ENCODE assay signal across 8 cellular contexts in genomic region chr1:206635983-206636354, GRCh38. TPM values are rescaled to one million over a fixed set of nuclear protein-coding genes. Genes with fewer than 3 reads are reported as not detected.
DNase-seq lines count a peak whose midpoint lies in the region; FAIRE-seq and TF ChIP-seq lines count a peak whose summit lies in the region.

No MANE protein-coding gene starts in this region.

- peak in 1 of 56 donors; percentile 5 for TF ChIP-seq CTCF in dorsolateral prefrontal cortex (IDR thresholded peaks at IDR 0.05 in 54 of 56, conservative IDR thresholded peaks at IDR 0.05 in 2 of 56; ENCODE audit: low read depth in 1 of 56, partially characterized antibody in 56 of 56)
- TF ChIP-seq CTCF in nephron (IDR thresholded peaks at IDR 0.05; ENCODE audit: unreplicated experiment in 3 of 3), result no peak

- no peaks in the 10 kb centered on the region for H3K27me3 ChIP-seq in dorsolateral prefrontal cortex

- H3K36me3 Mint-ChIP-seq in activated CD4-positive, alpha-beta T cell treated with anti-CD3 and anti-CD28 coated beads, Interleukin-2, amount 10 ng/mL, durations not matched to agents 24 days and 14 days (ENCODE audit: low read depth), result peaks cover 14% of the 10 kb centered on the region
- H3K36me3 Mint-ChIP-seq in nephron (ENCODE audit: low read depth), result peaks cover 8% of the 10 kb centered on the region

- H3K4me3 ChIP-seq in dorsolateral prefrontal cortex, result peak overlapping the region; percentile 57 to 100 (median 90)

- peaks cover 25% of the 10 kb centered on the region for H3K4me1 Mint-ChIP-seq in activated CD4-positive, alpha-beta T cell treated with anti-CD3 and anti-CD28 coated beads, Interleukin-2, amount 10 ng/mL, durations not matched to agents 24 days and 14 days
- peaks cover 51% of the 10 kb centered on the region for H3K4me1 Mint-ChIP-seq in nephron

- no peak overlapping the region for H3K27ac Mint-ChIP-seq in activated CD4-positive, alpha-beta T cell treated with anti-CD3 and anti-CD28 coated beads, Interleukin-2, amount 10 ng/mL, durations not matched to agents 24 days and 14 days
- H3K27ac Mint-ChIP-seq in nephron, result peak overlapping the region in 2 of 3 experiments; percentile 25 to 52

- no peaks in the 10 kb centered on the region for H3K9me3 Mint-ChIP-seq in activated CD4-positive, alpha-beta T cell treated with anti-CD3 and anti-CD28 coated beads, Interleukin-2, amount 10 ng/mL, durations not matched to agents 24 days and 14 days
- H3K9me3 Mint-ChIP-seq in nephron, result no peaks in the 10 kb centered on the region

- H3K27me3 Mint-ChIP-seq in activated CD4-positive, alpha-beta T cell treated with anti-CD3 and anti-CD28 coated beads, Interleukin-2, amount 10 ng/mL, durations not matched to agents 24 days and 14 days, result peaks cover 10% of the 10 kb centered on the region
- H3K27me3 Mint-ChIP-seq in nephron (ENCODE audit: low read depth), result no peaks in the 10 kb centered on the region

- peak overlapping the region in 36 of 59 donors; percentile 9 to 85 (median 64) for H3K27ac ChIP-seq in dorsolateral prefrontal cortex

- intact Hi-C loops in activated CD4-positive, alpha-beta T cell treated with anti-CD3 and anti-CD28 coated beads, Interleukin-2, amount 10 ng/mL, durations not matched to agents 24 days and 14 days (cut with micrococcal nuclease), result loop anchor here (1.0 to 2.0 kb wide), 6 partner anchors 24 to 275 kb away; partner anchors contain the start of gene EIF2D
- intact Hi-C loops in dorsolateral prefrontal cortex (cut with DNase I), result loop anchor here (2.0 to 10.0 kb wide), 2 partner anchors 279 to 347 kb away; no protein-coding TSS in a partner anchor

- DNase-seq in activated CD4-positive, alpha-beta T cell treated with anti-CD3 and anti-CD28 coated beads, Interleukin-2, amount 10 ng/mL, durations not matched to agents 24 days and 14 days, result no peak
- no peak for DNase-seq in activated CD4-positive, alpha-beta T cell treated with anti-CD3 and anti-CD28 coated beads, Interleukin-2, amount 50 U/mL, for 4 hours
- DNase-seq in NCI-H748 treated with DMSO at 0.1 percent for 48 hours (lab: John Stamatoyannopoulos, UW) (peak; percentile 20), dorsolateral prefrontal cortex (no peak), RCC 7860 (ENCODE audit: low spot score) (no peak), GM12891 (ENCODE audit: insufficient read length, low spot score) (no peak), GOT3 (lab: John Stamatoyannopoulos, UW) (no peak)

- H3K4me3 Mint-ChIP-seq in activated CD4-positive, alpha-beta T cell treated with anti-CD3 and anti-CD28 coated beads, Interleukin-2, amount 10 ng/mL, durations not matched to agents 24 days and 14 days, result peak overlapping the region; percentile 87
- H3K4me3 Mint-ChIP-seq in nephron, result peak overlapping the region; percentile 88 to 94 (median 93)

- FAIRE-seq in RCC 7860 (lab: Jason Lieb, UNC) (no peak), GM12891 (lab: Jason Lieb, UNC) (no peak)

- TF ChIP-seq POLR2A in GM12891 (IDR thresholded peaks at IDR 0.05; ENCODE audit: low read depth, low read length), result no peak

TF ChIP-seq in GM12891, 5 proteins besides CTCF, POLR2A, EP300 and RAD21:
- TF ChIP-seq POU2F2 (IDR thresholded peaks at IDR 0.05; ENCODE audit: low read depth, low read length) (no peak), PAX5 (IDR thresholded peaks at IDR 0.05; ENCODE audit: insufficient read depth, low read length, severe bottlenecking) (no peak), TAF1 (IDR thresholded peaks at IDR 0.05; ENCODE audit: low read depth, low read length) (no peak), SPI1 (IDR thresholded peaks at IDR 0.05; ENCODE audit: low read depth, low read length) (no peak), POLR2AphosphoS5 (IDR thresholded peaks at IDR 0.05; ENCODE audit: low read depth, low read length) (no peak)

RNA-seq across cellular contexts. Expression of gene DYRK3, which starts 0.6 kb away (rescaled TPM):
- 16.5 and 16.9 TPM in 2 replicates for total RNA-seq in activated CD4-positive, alpha-beta T cell treated with anti-CD3 and anti-CD28 coated beads, Interleukin-2, amount 10 ng/mL, durations not matched to agents 24 days and 14 days
- 10 to 100 TPM in 3 of 120 experiments, 1 to 10 TPM in 117; 2.4 to 12.2 (median 5.3) TPM for total RNA-seq in dorsolateral prefrontal cortex
- polyA plus RNA-seq in GM12891 (2012; ENCODE audit: low read depth, missing spikeins), result 4.6 TPM

RNA-seq across cellular contexts. Expression of gene EIF2D, which starts 23.7 kb away (rescaled TPM):
- total RNA-seq in activated CD4-positive, alpha-beta T cell treated with anti-CD3 and anti-CD28 coated beads, Interleukin-2, amount 10 ng/mL, durations not matched to agents 24 days and 14 days, result 86.6 and 89.4 TPM in 2 replicates
- 10 to 100 TPM; 19.2 to 56.2 (median 35.0) TPM for total RNA-seq in dorsolateral prefrontal cortex
- 84.7 TPM for polyA plus RNA-seq in GM12891 (2012; ENCODE audit: low read depth, missing spikeins)

RNA-seq across cellular contexts. Expression of gene MAPKAPK2, which starts 48.7 kb away (rescaled TPM):
- total RNA-seq in activated CD4-positive, alpha-beta T cell treated with anti-CD3 and anti-CD28 coated beads, Interleukin-2, amount 10 ng/mL, durations not matched to agents 24 days and 14 days, result 95.1 and 97.4 TPM in 2 replicates
- total RNA-seq in dorsolateral prefrontal cortex, result 10 to 100 TPM; 15.8 to 65.6 (median 28.3) TPM
- 59.4 TPM for polyA plus RNA-seq in GM12891 (2012; ENCODE audit: low read depth, missing spikeins)
